11 cellular contexts compared by ENCODE assay signal in the genomic region with DNA sequence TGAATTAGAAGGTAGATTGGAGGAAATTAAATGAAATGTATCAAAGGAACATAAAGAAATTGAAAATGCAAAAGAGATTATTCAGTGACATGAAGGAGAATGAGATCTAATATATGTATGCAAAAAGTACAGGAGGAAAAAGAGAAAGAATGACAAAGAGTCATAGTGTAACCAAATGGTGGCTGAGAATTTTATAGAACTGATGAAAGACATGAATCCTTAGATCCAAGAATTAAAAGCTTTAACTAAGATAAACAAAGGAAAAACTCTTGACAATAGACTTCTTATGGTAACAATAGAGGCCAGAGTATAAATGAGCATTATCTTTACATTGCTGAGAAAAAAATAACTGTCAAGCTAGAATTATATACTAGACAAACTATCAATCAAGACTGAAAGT.
"Had no signal": no experiment of that assay in that cellular context is flagged by ENCODE, and none has a peak within 500 bp of the region (broad histone marks: within the 10 kb centered on the region; RNA-seq: fewer than 3 reads in every experiment).

No MANE protein-coding gene starts in this region.

- H3K36me3 ChIP-seq: HAP-1 had no signal

- H3K27ac ChIP-seq: GM23248 had no signal

- FAIRE-seq: H1, H54 had no signal

- DNase-seq: GM23248, GOT3, H7, H9, HCEC 1CT, HFFc6 had no signal

- H3K4me2 ChIP-seq: GM23338 had no signal

- H3K9me3 ChIP-seq: HAP-1 had no signal

- H3K4me1 ChIP-seq: HAP-1 had no signal

- H2AFZ ChIP-seq: GM23248, GM23338 had no signal

- H3K9ac ChIP-seq: GM23248 had no signal

- H3K4me3 ChIP-seq: GM23248, GM23338, HAP-1 had no signal

- ATAC-seq: GM23338, HCT116 had no signal
